In genomic region chr11:69985654-69986420, GRCh38 we compare ENCODE assay signal across 13 cellular contexts.
A peak's percentile ranks its signal among the peaks of the same experiment; 100 is the strongest.
DNase-seq lines count a peak whose midpoint lies in the region; ATAC-seq and TF ChIP-seq lines count a peak whose summit lies in the region.
"Had no signal": no experiment of that assay in that cellular context is flagged by ENCODE, and none has a peak within 500 bp of the region (broad histone marks: within the 10 kb centered on the region; RNA-seq: fewer than 3 reads in every experiment).

No MANE protein-coding gene starts in this region.

- no peaks in the 10 kb centered on the region for H3K9me3 ChIP-seq in WERI-Rb-1 (ENCODE audit: severe bottlenecking)
- no peaks in the 10 kb centered on the region for H3K9me3 ChIP-seq in cardiac muscle cell (ENCODE audit: low read depth)
- H3K9me3 ChIP-seq in transverse colon, result no peaks in the 10 kb centered on the region

- no peaks in the 10 kb centered on the region for H3K36me3 ChIP-seq in WERI-Rb-1
- no peaks in the 10 kb centered on the region for H3K36me3 ChIP-seq in cardiac muscle cell
- no peaks in the 10 kb centered on the region for H3K36me3 ChIP-seq in transverse colon

- TF ChIP-seq POLR2A in transverse colon (IDR thresholded peaks at IDR 0.05), result no peak

- no peak for TF ChIP-seq EP300 in transverse colon (IDR thresholded peaks at IDR 0.05; ENCODE audit: low read depth)

- H3K36me3 Mint-ChIP-seq in mesothelial cell of epicardium, result peaks cover 2% of the 10 kb centered on the region
- H3K36me3 Mint-ChIP-seq: stimulated activated effector memory CD8-positive, alpha-beta T cell treated with anti-CD3 and anti-CD28 coated beads, Interleukin-12 subunit alpha, Interleukin-12 subunit beta, amount 100 ng/mL, for 72 hours had no signal

- H3K4me1 Mint-ChIP-seq in mesothelial cell of epicardium, result peaks cover 28% of the 10 kb centered on the region
- H3K4me1 Mint-ChIP-seq: stimulated activated effector memory CD8-positive, alpha-beta T cell treated with anti-CD3 and anti-CD28 coated beads, Interleukin-12 subunit alpha, Interleukin-12 subunit beta, amount 100 ng/mL, for 72 hours had no signal

- peaks cover 3% of the 10 kb centered on the region for H3K27me3 ChIP-seq in WERI-Rb-1 (ENCODE audit: insufficient read depth, low read depth, severe bottlenecking)
- H3K27me3 ChIP-seq in cardiac muscle cell, result peaks cover 81% of the 10 kb centered on the region
- H3K27me3 ChIP-seq in transverse colon, result peaks cover 68% of the 10 kb centered on the region

- whole genome bisulfite sequencing in transverse colon (ENCODE audit: low coverage in 1 of 2), 2 donors, result 23% methylated on average over 72 of the region's 73 CpGs; no CpG with 5 or more reads in 1 of the 2 donors

- peaks cover 89% of the 10 kb centered on the region for H3K27me3 Mint-ChIP-seq in mesothelial cell of epicardium (ENCODE audit: low read depth)

- TF ChIP-seq CTCF in WERI-Rb-1 (IDR thresholded peaks at IDR 0.05; ENCODE audit: low read depth, low read length) (no peak), cardiac muscle cell (IDR thresholded peaks at IDR 0.05; ENCODE audit: low read depth, low read length) (no peak), mesothelial cell of epicardium (IDR thresholded peaks at IDR 0.05; ENCODE audit: unreplicated experiment) (no peak), transverse colon (IDR thresholded peaks at IDR 0.05) (no peak)

- in situ Hi-C loops in transverse colon (cut with MboI; ENCODE audit: low pct_ligation_motif_present in 1 of 4, low pct_unique_long_range_greater_than_20kb in 1 of 4, low sequenced_read_pairs in 3 of 4), result no loop called here

- peak overlapping the region; percentile 55 for H3K4me3 Mint-ChIP-seq in mesothelial cell of epicardium
- H3K4me3 Mint-ChIP-seq: activated T-cell treated with anti-CD3 and anti-CD28 coated beads, Interleukin-2, amount 50 U/mL, for 4 hours; stimulated activated effector memory CD8-positive, alpha-beta T cell treated with anti-CD3 and anti-CD28 coated beads, Interleukin-12 subunit alpha, Interleukin-12 subunit beta, amount 100 ng/mL, for 72 hours had no signal

- peak overlapping the region; percentile 30 for H3K4me3 ChIP-seq in WERI-Rb-1 (ENCODE audit: low read depth, low read length)
- H3K4me3 ChIP-seq in cardiac muscle cell, result peak overlapping the region; percentile 27
- H3K4me3 ChIP-seq in transverse colon, result peak overlapping the region in 2 of 4 donors; percentile 15 to 28
- H3K4me3 ChIP-seq: PC-9 had no signal

- no peak for ATAC-seq in GM21619 (IDR thresholded peaks at IDR 0.05; ENCODE audit: unreplicated experiment)
- ATAC-seq: activated T-cell treated with anti-CD3 and anti-CD28 coated beads, Interleukin-2, amount 50 U/mL, for 4 hours; stimulated activated effector memory CD8-positive, alpha-beta T cell treated with anti-CD3 and anti-CD28 coated beads, Interleukin-12 subunit alpha, Interleukin-12 subunit beta, amount 100 ng/mL, for 72 hours had no signal

- H3K27ac ChIP-seq in WERI-Rb-1, result no peak overlapping the region
- H3K27ac ChIP-seq in cardiac muscle cell, result no peak overlapping the region
- peak overlapping the region in 3 of 4 donors; percentile 2 to 43 (median 23) for H3K27ac ChIP-seq in transverse colon
- H3K27ac ChIP-seq: PC-9 had no signal

- DNase-seq in WERI-Rb-1 (no peak), cardiac muscle cell (ENCODE audit: low read depth in 1 of 2, low spot score in 1 of 2) (peak in 1 of 2 donors; percentile 23), mesothelial cell of epicardium (ENCODE audit: low spot score in 2 of 2, unreplicated experiment in 2 of 2) (no peak), transverse colon (no peak), NCI-H526 (lab: John Stamatoyannopoulos, UW) (no peak)
- DNase-seq in stimulated activated CD4-positive, alpha-beta T cell treated with anti-CD3 and anti-CD28 coated beads, Interleukin-12 subunit alpha, Interleukin-12 subunit beta, amount 100 ng/mL, for 4 hours, result no peak
- DNase-seq: activated T-cell treated with anti-CD3 and anti-CD28 coated beads, Interleukin-2, amount 50 U/mL, for 4 hours; DMS 273 treated with DMSO at 0.1 percent for 48 hours; NCI-H146; PC-9; stimulated activated CD4-positive, alpha-beta T cell treated with anti-CD3 and anti-CD28 coated beads, Interleukin-15, amount 100 ng/mL, for 24 hours had no signal

- H3K4me1 ChIP-seq in cardiac muscle cell (ENCODE audit: low read depth), result no peaks in the 10 kb centered on the region
- H3K4me1 ChIP-seq in transverse colon, result peaks cover 0 to 17% (median 14%) of the 10 kb centered on the region in 4 donors

- intact Hi-C loops in transverse colon (cut with DNase I; ENCODE audit: low total_unique reads), result no loop called here

- no peak overlapping the region for H3K27ac Mint-ChIP-seq in mesothelial cell of epicardium
- H3K27ac Mint-ChIP-seq: stimulated activated effector memory CD8-positive, alpha-beta T cell treated with anti-CD3 and anti-CD28 coated beads, Interleukin-12 subunit alpha, Interleukin-12 subunit beta, amount 100 ng/mL, for 72 hours had no signal

- H3K9me3 Mint-ChIP-seq in mesothelial cell of epicardium, result no peaks in the 10 kb centered on the region
- H3K9me3 Mint-ChIP-seq: activated T-cell treated with anti-CD3 and anti-CD28 coated beads, Interleukin-2, amount 50 U/mL, for 4 hours; stimulated activated effector memory CD8-positive, alpha-beta T cell treated with anti-CD3 and anti-CD28 coated beads, Interleukin-12 subunit alpha, Interleukin-12 subunit beta, amount 100 ng/mL, for 72 hours had no signal

Comparison
In these comparisons a context has a peak if more than half of its experiments do, and no peak if none do; other contexts are left out.
1. H3K27ac ChIP-seq: peak in transverse colon (3 of 4); none in WERI-Rb-1 (single experiment) and cardiac muscle cell (single experiment).